8 cellular contexts compared by ENCODE assay signal in genomic region chr5:42908509-42909488, GRCh38.
A peak's percentile ranks its signal among the peaks of the same experiment; 100 is the strongest.
DNase-seq lines count a peak whose midpoint lies in the region; ATAC-seq and TF ChIP-seq lines count a peak whose summit lies in the region.

No MANE protein-coding gene starts in this region.

- intact Hi-C loops in ascending aorta (cut with DNase I) (loop anchor here (1.0 to 2.0 kb wide), 5 partner anchors 42 to 197 kb away; partner anchors contain the start of gene ANXA2R), vagina (cut with DNase I) (loop anchor here (5.0 kb wide), 1 partner anchor 134 kb away; the partner anchor contains the start of gene ANXA2R)

- no peaks in the 10 kb centered on the region for H3K36me3 Mint-ChIP-seq in T-helper 17 cell (ENCODE audit: low read depth)

- in situ Hi-C loops in GM13976 (cut with MboI; ENCODE audit: low sequenced_read_pairs, unreplicated experiment) = no loop called here

- peaks cover 17% of the 10 kb centered on the region for H3K27me3 Mint-ChIP-seq in T-helper 17 cell

- H3K27ac ChIP-seq in ascending aorta = no peak overlapping the region
- H3K27ac ChIP-seq in vagina = no peak overlapping the region

- H3K4me3 ChIP-seq in ascending aorta = peak overlapping the region; percentile 49 to 63
- H3K4me3 ChIP-seq in vagina = peak overlapping the region; percentile 42 to 45

- H3K27ac Mint-ChIP-seq in T-helper 17 cell = peak overlapping the region; percentile 95

- H3K36me3 ChIP-seq in ascending aorta (no peaks in the 10 kb centered on the region), vagina (no peaks in the 10 kb centered on the region)

- ATAC-seq in HG02938 (IDR thresholded peaks at IDR 0.05; ENCODE audit: unreplicated experiment) (peak; percentile 91), T-helper 17 cell (peak; percentile 91)

- DNase-seq in GM13976 (ENCODE audit: low spot score) (peak; percentile 86), NCI-H1694 (lab: John Stamatoyannopoulos, UW) (peak; percentile 97), T-helper 17 cell (peak; percentile 79 to 82 (median 81)), ascending aorta (ENCODE audit: low spot score in 2 of 2) (peak; percentile 50 to 94), hepatic stellate cell (ENCODE audit: low spot score) (peak; percentile 82), putamen (ENCODE audit: low spot score) (peak; percentile 90), vagina (ENCODE audit: extremely low spot score in 2 of 2) (no peak)

- H3K4me1 Mint-ChIP-seq in T-helper 17 cell = peaks cover 14% of the 10 kb centered on the region

- H3K4me1 ChIP-seq in ascending aorta = peaks cover 0 to 5% of the 10 kb centered on the region in 2 donors
- H3K4me1 ChIP-seq in vagina = no peaks in the 10 kb centered on the region

- H3K9me3 ChIP-seq in T-helper 17 cell (ENCODE audit: control insufficient read depth, low read length, poor library complexity, severe bottlenecking) (no peaks in the 10 kb centered on the region), ascending aorta (no peaks in the 10 kb centered on the region), vagina (no peaks in the 10 kb centered on the region)

- H3K27me3 ChIP-seq in ascending aorta (no peaks in the 10 kb centered on the region), vagina (no peaks in the 10 kb centered on the region)

- no peak for TF ChIP-seq POLR2A in vagina (IDR thresholded peaks at IDR 0.05)

- peak; percentile 86 for TF ChIP-seq CTCF in GM13976 (IDR thresholded peaks at IDR 0.05; ENCODE audit: borderline replicate concordance, control extremely low read depth, extremely low read depth, insufficient read depth, missing control alignments)
- TF ChIP-seq CTCF in ascending aorta (IDR thresholded peaks at IDR 0.05) = peak; percentile 76 to 87 (median 78)
- peak; percentile 63 to 91 (median 78) for TF ChIP-seq CTCF in vagina (IDR thresholded peaks at IDR 0.05)

- H3K4me3 Mint-ChIP-seq in T-helper 17 cell = peak overlapping the region; percentile 94

Comparison
In these comparisons a context has a peak if more than half of its experiments do, and no peak if none do; other contexts are left out.
1. DNase-seq: peak in GM13976 (single experiment), NCI-H1694 (single experiment), T-helper 17 cell (3 of 3), ascending aorta (2 of 2), hepatic stellate cell (single experiment) and putamen (single experiment); none in vagina (0 of 2).
2. Peak in every context shown above with its lines, with median percentiles within 50 percentile points of each other: CTCF ChIP-seq.